Comparison of ENCODE assay signal across 1 cellular context in the genomic region with DNA sequence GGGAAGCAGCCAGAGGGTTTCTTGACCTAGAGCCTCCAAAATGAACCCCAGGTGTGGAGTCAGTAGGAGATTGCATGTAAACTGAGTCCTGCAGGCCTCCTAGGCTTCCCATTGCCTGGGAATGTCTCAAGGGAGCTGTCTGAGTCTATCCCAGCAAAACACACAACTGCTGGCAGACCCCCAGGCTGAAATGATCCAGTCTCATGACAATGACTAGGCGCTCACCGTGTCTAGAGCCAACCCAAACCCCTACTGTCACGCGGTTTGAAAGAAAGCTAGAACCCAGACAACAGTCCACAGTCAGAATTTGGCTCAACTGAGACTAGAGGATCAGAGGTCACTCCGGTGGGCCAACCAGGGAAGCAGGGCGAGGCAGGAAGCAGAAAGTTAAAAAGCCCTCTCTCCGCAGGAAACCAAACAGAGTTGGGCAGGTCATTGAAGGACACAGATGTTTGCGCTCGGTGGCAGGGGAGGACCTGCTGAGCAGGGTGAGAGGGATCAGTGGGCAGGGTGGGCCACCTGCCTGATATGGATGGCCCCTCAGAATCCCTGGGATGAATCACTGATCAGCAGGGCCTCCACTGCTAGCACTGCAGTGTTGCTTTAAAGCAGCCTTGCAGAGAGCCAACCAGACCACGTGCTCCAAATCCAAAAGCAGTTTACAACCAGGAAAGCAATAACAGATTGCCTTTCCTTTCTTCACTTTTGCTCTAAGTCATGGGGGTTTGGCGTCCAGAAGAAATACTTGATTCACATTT.
A peak's percentile ranks its signal among the peaks of the same experiment; 100 is the strongest.
TF ChIP-seq lines count a peak whose summit lies in the region.

No MANE protein-coding gene starts in this region.

TF ChIP-seq in HepG2, 621 proteins besides CTCF, POLR2A, EP300 and RAD21 (continued from another document and continues in another):
- no peak for TF ChIP-seq ZBTB40 (IDR thresholded peaks at IDR 0.05)
- no peak for TF ChIP-seq ZBTB40 (CRISPR knock-in tag; IDR thresholded peaks at IDR 0.05)
- peak; percentile 40 for TF ChIP-seq TEAD3 (CRISPR knock-in tag; optimal IDR thresholded peaks at IDR 0.05; ENCODE audit: borderline replicate concordance)
- no peak for TF ChIP-seq NFATC3 (CRISPR knock-in tag; IDR thresholded peaks at IDR 0.05)
- no peak for TF ChIP-seq MATR3 (CRISPR knock-in tag; IDR thresholded peaks at IDR 0.05)
- TF ChIP-seq ELF1 (CRISPR knock-in tag; IDR thresholded peaks at IDR 0.05) = peak; percentile 68
- TF ChIP-seq ZNF296 (CRISPR knock-in tag; conservative IDR thresholded peaks at IDR 0.05) = no peak
- TF ChIP-seq ZNF501 (CRISPR knock-in tag; IDR thresholded peaks at IDR 0.05) = peak; percentile 86; the same call in 1 of the 2 replicates
- no peak for TF ChIP-seq REL (CRISPR knock-in tag; conservative IDR thresholded peaks at IDR 0.05)
- peak; percentile 95 for TF ChIP-seq HDAC2 (CRISPR knock-in tag; IDR thresholded peaks at IDR 0.05)
- TF ChIP-seq ZNF773 (CRISPR knock-in tag; IDR thresholded peaks at IDR 0.05; ENCODE audit: borderline replicate concordance) = no peak
- peak; percentile 82 for TF ChIP-seq ZMYM3 (CRISPR knock-in tag; IDR thresholded peaks at IDR 0.05)
- TF ChIP-seq KDM3A (CRISPR knock-in tag; IDR thresholded peaks at IDR 0.05; ENCODE audit: low read depth) = peak; percentile 82; the same call in 1 of the 2 replicates
- TF ChIP-seq ZNF446 (CRISPR knock-in tag; IDR thresholded peaks at IDR 0.05) = no peak
- TF ChIP-seq ZNF660 (CRISPR knock-in tag; IDR thresholded peaks at IDR 0.05; ENCODE audit: borderline replicate concordance, low read depth) = no peak
- TF ChIP-seq, protein P1, sequence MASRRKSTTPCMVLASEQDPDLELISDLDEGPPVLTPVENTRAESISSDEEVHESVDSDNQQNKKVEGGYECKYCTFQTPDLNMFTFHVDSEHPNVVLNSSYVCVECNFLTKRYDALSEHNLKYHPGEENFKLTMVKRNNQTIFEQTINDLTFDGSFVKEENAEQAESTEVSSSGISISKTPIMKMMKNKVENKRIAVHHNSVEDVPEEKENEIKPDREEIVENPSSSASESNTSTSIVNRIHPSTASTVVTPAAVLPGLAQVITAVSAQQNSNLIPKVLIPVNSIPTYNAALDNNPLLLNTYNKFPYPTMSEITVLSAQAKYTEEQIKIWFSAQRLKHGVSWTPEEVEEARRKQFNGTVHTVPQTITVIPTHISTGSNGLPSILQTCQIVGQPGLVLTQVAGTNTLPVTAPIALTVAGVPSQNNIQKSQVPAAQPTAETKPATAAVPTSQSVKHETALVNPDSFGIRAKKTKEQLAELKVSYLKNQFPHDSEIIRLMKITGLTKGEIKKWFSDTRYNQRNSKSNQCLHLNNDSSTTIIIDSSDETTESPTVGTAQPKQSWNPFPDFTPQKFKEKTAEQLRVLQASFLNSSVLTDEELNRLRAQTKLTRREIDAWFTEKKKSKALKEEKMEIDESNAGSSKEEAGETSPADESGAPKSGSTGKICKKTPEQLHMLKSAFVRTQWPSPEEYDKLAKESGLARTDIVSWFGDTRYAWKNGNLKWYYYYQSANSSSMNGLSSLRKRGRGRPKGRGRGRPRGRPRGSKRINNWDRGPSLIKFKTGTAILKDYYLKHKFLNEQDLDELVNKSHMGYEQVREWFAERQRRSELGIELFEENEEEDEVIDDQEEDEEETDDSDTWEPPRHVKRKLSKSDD (CRISPR knock-in tag; IDR thresholded peaks at IDR 0.05; ENCODE audit: low read depth) = 0 out of 2 replicates have a peak, but pooled peaks have one; percentile 59
- no peak for TF ChIP-seq ATAD3A (CRISPR knock-in tag; IDR thresholded peaks at IDR 0.05)
- TF ChIP-seq SIX4 (CRISPR knock-in tag; IDR thresholded peaks at IDR 0.05) = peak; percentile 59
- TF ChIP-seq, protein P2, sequence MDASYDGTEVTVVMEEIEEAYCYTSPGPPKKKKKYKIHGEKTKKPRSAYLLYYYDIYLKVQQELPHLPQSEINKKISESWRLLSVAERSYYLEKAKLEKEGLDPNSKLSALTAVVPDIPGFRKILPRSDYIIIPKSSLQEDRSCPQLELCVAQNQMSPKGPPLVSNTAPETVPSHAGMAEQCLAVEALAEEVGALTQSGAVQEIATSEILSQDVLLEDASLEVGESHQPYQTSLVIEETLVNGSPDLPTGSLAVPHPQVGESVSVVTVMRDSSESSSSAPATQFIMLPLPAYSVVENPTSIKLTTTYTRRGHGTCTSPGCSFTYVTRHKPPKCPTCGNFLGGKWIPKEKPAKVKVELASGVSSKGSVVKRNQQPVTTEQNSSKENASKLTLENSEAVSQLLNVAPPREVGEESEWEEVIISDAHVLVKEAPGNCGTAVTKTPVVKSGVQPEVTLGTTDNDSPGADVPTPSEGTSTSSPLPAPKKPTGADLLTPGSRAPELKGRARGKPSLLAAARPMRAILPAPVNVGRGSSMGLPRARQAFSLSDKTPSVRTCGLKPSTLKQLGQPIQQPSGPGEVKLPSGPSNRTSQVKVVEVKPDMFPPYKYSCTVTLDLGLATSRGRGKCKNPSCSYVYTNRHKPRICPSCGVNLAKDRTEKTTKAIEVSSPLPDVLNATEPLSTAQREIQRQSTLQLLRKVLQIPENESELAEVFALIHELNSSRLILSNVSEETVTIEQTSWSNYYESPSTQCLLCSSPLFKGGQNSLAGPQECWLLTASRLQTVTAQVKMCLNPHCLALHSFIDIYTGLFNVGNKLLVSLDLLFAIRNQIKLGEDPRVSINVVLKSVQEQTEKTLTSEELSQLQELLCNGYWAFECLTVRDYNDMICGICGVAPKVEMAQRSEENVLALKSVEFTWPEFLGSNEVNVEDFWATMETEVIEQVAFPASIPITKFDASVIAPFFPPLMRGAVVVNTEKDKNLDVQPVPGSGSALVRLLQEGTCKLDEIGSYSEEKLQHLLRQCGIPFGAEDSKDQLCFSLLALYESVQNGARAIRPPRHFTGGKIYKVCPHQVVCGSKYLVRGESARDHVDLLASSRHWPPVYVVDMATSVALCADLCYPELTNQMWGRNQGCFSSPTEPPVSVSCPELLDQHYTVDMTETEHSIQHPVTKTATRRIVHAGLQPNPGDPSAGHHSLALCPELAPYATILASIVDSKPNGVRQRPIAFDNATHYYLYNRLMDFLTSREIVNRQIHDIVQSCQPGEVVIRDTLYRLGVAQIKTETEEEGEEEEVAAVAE (CRISPR knock-in tag; IDR thresholded peaks at IDR 0.05; ENCODE audit: borderline replicate concordance) = no peak
- TF ChIP-seq ZNF513 (CRISPR knock-in tag; conservative IDR thresholded peaks at IDR 0.05) = no peak
- no peak for TF ChIP-seq ZSCAN30 (CRISPR knock-in tag; IDR thresholded peaks at IDR 0.05)
- peak; percentile 83 for TF ChIP-seq ZNF792 (CRISPR knock-in tag; IDR thresholded peaks at IDR 0.05)
- TF ChIP-seq SYNCRIP (IDR thresholded peaks at IDR 0.05; ENCODE audit: insufficient read depth, low read depth, low read length) = no peak
- TF ChIP-seq, protein P3, sequence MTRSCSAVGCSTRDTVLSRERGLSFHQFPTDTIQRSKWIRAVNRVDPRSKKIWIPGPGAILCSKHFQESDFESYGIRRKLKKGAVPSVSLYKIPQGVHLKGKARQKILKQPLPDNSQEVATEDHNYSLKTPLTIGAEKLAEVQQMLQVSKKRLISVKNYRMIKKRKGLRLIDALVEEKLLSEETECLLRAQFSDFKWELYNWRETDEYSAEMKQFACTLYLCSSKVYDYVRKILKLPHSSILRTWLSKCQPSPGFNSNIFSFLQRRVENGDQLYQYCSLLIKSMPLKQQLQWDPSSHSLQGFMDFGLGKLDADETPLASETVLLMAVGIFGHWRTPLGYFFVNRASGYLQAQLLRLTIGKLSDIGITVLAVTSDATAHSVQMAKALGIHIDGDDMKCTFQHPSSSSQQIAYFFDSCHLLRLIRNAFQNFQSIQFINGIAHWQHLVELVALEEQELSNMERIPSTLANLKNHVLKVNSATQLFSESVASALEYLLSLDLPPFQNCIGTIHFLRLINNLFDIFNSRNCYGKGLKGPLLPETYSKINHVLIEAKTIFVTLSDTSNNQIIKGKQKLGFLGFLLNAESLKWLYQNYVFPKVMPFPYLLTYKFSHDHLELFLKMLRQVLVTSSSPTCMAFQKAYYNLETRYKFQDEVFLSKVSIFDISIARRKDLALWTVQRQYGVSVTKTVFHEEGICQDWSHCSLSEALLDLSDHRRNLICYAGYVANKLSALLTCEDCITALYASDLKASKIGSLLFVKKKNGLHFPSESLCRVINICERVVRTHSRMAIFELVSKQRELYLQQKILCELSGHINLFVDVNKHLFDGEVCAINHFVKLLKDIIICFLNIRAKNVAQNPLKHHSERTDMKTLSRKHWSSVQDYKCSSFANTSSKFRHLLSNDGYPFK (CRISPR knock-in tag; IDR thresholded peaks at IDR 0.05; ENCODE audit: borderline replicate concordance) = 0 out of 2 replicates have a peak, but pooled peaks have one; percentile 51
- peak; percentile 77 for TF ChIP-seq ZNF574 (CRISPR knock-in tag; IDR thresholded peaks at IDR 0.05)
